ENCODE assay signal across 8 cellular contexts in the genomic region with DNA sequence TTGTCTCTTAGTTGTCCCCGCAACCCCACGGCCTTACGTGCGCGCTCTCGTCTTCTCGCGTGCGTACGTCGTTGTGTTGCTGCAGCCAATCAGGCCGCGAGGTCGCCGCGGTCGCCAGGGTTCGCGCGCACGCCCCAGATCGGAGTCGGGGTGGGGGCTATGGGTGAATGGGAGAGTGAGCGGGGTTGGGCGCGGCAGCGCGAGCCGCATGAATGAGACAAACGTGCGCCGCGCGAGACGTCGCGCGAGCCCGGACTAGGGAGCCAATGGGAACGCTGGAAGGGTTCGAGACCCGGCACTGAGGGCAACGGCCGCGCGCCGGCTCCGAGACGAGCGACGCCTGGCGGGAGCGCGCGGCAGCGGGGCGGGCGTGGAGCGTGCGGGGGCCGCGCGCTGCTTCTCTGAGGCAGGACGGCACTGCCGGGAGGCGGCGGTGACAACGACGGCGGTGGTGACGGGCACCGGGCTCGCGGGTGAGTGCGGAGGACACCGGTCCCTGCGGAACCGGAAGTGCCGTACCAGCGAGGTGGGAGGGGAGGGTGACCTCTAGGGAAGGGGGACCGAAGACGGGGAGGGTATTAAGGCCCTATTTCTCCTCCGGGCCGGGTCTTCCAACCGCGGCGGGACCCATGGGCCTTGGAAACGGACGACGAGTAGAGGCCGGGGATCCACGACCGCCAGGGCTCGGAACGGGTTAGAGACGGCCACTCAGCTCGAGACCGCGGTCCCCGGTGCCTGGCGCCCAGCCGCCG. TPM values are rescaled to one million over a fixed set of nuclear protein-coding genes. Genes with fewer than 3 reads are reported as not detected.
DNase-seq lines count a peak whose midpoint lies in the region; ATAC-seq and TF ChIP-seq lines count a peak whose summit lies in the region.

A gene with protein sequence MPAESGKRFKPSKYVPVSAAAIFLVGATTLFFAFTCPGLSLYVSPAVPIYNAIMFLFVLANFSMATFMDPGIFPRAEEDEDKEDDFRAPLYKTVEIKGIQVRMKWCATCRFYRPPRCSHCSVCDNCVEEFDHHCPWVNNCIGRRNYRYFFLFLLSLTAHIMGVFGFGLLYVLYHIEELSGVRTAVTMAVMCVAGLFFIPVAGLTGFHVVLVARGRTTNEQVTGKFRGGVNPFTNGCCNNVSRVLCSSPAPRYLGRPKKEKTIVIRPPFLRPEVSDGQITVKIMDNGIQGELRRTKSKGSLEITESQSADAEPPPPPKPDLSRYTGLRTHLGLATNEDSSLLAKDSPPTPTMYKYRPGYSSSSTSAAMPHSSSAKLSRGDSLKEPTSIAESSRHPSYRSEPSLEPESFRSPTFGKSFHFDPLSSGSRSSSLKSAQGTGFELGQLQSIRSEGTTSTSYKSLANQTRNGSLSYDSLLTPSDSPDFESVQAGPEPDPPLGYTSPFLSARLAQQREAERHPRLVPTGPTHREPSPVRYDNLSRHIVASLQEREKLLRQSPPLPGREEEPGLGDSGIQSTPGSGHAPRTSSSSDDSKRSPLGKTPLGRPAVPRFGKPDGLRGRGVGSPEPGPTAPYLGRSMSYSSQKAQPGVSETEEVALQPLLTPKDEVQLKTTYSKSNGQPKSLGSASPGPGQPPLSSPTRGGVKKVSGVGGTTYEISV (plus strand): TSS at position 400 of the 752 bp plus-strand sequence. CDS start 4,977 bp downstream, outside the sequence.

- peaks cover 28% of the 10 kb centered on the region for H3K4me1 Mint-ChIP-seq in CD14-positive monocyte

- H3K9me3 ChIP-seq in liver (ENCODE audit: control insufficient read depth in 4 of 4, low read length in 3 of 4) = no peaks in the 10 kb centered on the region

- H3K27ac Mint-ChIP-seq in CD14-positive monocyte = peak within 1 kb of the TSS; percentile 99 to 100 (median 100)

- peak within 1 kb of the TSS; percentile 95 to 98 for H3K9ac ChIP-seq in liver (ENCODE audit: low read depth in 1 of 2, low read length in 2 of 2)

- intact Hi-C loops in CD14-positive monocyte (cut with micrococcal nuclease) = loop anchor here (1.0 to 10.0 kb wide), 6 partner anchors 11 to 907 kb away; partner anchors contain the start of genes MED19 (in 2 of the 2), TMX2 (in 2 of the 2), CLP1 (in 1 of the 2) and LPXN (in 1 of the 2)

- no peaks in the 10 kb centered on the region for H3K27me3 Mint-ChIP-seq in CD14-positive monocyte (ENCODE audit: low read depth in 3 of 3)

- DNase-seq in CD14-positive monocyte (ENCODE audit: low spot score) = peak; percentile 99
- DNase-seq in NCI-H774 (lab: John Stamatoyannopoulos, UW) = peak; percentile 96
- peak; percentile 99 for DNase-seq in activated CD4-positive, alpha-beta T cell treated with anti-CD3 and anti-CD28 coated beads, Interleukin-2, amount 50 U/mL, for 4 hours
- peak; percentile 100 for DNase-seq in dermis blood vessel endothelial cell
- peak; percentile 99 for DNase-seq in stimulated activated CD4-positive, alpha-beta T cell treated with anti-CD3 and anti-CD28 coated beads, Interleukin-4, amount 100 ng/mL, for 24 hours

- H3K27ac ChIP-seq in liver (ENCODE audit: low read depth in 1 of 2, low read length in 2 of 2) = peak within 1 kb of the TSS; percentile 97 to 99

- ATAC-seq in GM19372 (IDR thresholded peaks at IDR 0.05; ENCODE audit: low read depth, unreplicated experiment) (peak; percentile 77), HG03558 (IDR thresholded peaks at IDR 0.05; ENCODE audit: extremely low read depth, unreplicated experiment) (peak; percentile 78)

- no peak for TF ChIP-seq RAD21 in liver (IDR thresholded peaks at IDR 0.05)

- H3K4me3 Mint-ChIP-seq in CD14-positive monocyte = peak within 1 kb of the TSS; percentile 96 to 97

- no peaks in the 10 kb centered on the region for H3K27me3 ChIP-seq in liver (ENCODE audit: control insufficient read depth in 4 of 4, insufficient read depth in 4 of 4, low read length in 3 of 4)

- H3K36me3 Mint-ChIP-seq in CD14-positive monocyte = peaks cover 16 to 18% of the 10 kb centered on the region in 2 donors

- peaks cover 2 to 13% (median 8%) of the 10 kb centered on the region in 4 donors for H3K36me3 ChIP-seq in liver (ENCODE audit: control insufficient read depth in 4 of 4, insufficient read depth in 3 of 4, low read depth in 1 of 4, low read length in 3 of 4)

- H3K4me3 ChIP-seq in liver (ENCODE audit: low read depth in 1 of 3, low read length in 3 of 3) = peak within 1 kb of the TSS; percentile 94 to 98 (median 96)

- TF ChIP-seq CTCF in CD14-positive monocyte (IDR thresholded peaks at IDR 0.05) = peak; percentile 53
- peak; percentile 45 for TF ChIP-seq CTCF in liver (IDR thresholded peaks at IDR 0.05; ENCODE audit: low read depth, low read length, missing input control)

- WGBS in liver = under 1% methylated on average over 103 of the region's 103 CpGs

- H3K9me3 Mint-ChIP-seq in CD14-positive monocyte = peaks cover 0 to 2% (median 0%) of the 10 kb centered on the region in 7 donors

- peaks cover 2 to 23% (median 18%) of the 10 kb centered on the region in 4 donors for H3K4me1 ChIP-seq in liver (ENCODE audit: control insufficient read depth in 4 of 4, insufficient read depth in 4 of 4, low read length in 3 of 4)

TF ChIP-seq in liver, 16 proteins besides CTCF, POLR2A, EP300 and RAD21:
- peak in 1 of 2 donors; percentile 63 for TF ChIP-seq GABPA (IDR thresholded peaks at IDR 0.05 in 1 of 2, conservative IDR thresholded peaks at IDR 0.05 in 1 of 2)
- TF ChIP-seq ZBTB33 (IDR thresholded peaks at IDR 0.05) = peak; percentile 99
- peak in 1 of 2 donors; percentile 13 for TF ChIP-seq EGR1 (IDR thresholded peaks at IDR 0.05; ENCODE audit: low read depth in 2 of 2)
- no peak for TF ChIP-seq HNF4G (IDR thresholded peaks at IDR 0.05)
- TF ChIP-seq YY1 (IDR thresholded peaks at IDR 0.05) = peak; percentile 10
- peak in 1 of 2 donors; percentile 4 for TF ChIP-seq RXRA (IDR thresholded peaks at IDR 0.05)

RNA-seq across cellular contexts. Expression of the gene that starts here (rescaled TPM):
- polyA plus RNA-seq in CD14-positive monocyte = 10 to 100 TPM; 28.6 to 31.8 TPM
- total RNA-seq in dermis blood vessel endothelial cell = 34.0 and 55.9 TPM in 2 replicates
- 10 to 100 TPM; 27.1 to 31.4 TPM for total RNA-seq in liver
- 10 to 100 TPM in 1 of 2 donors, 1 to 10 TPM in 1; 7.2 to 25.1 TPM for polyA plus RNA-seq in liver

Comparison
In these comparisons a context has a peak if more than half of its experiments do, and no peak if none do; other contexts are left out.
1. Peak in every context shown above with its lines: DNase-seq, ATAC-seq, H3K4me3 ChIP-seq and H3K27ac ChIP-seq.